In genomic region chr17:4721203-4722135, GRCh38 we compare ENCODE assay signal across 9 cellular contexts. TPM values are rescaled to one million over a fixed set of nuclear protein-coding genes. Genes with fewer than 3 reads are reported as not detected.
DNase-seq lines count a peak whose midpoint lies in the region; ATAC-seq and TF ChIP-seq lines count a peak whose summit lies in the region.
"Had no signal": no experiment of that assay in that cellular context is flagged by ENCODE, and none has a peak within 500 bp of the region (broad histone marks: within the 10 kb centered on the region; RNA-seq: fewer than 3 reads in every experiment).

No MANE protein-coding gene starts in this region.

- H3K27ac ChIP-seq in CD4-positive, CD25-positive, alpha-beta regulatory T cell (ENCODE audit: insufficient read depth, low read length, poor library complexity, severe bottlenecking) = peak overlapping the region; percentile 6
- peak overlapping the region in 2 of 3 donors; percentile 62 to 71 for H3K27ac ChIP-seq in right lobe of liver
- H3K27ac ChIP-seq: suprapubic skin had no signal

- TF ChIP-seq POLR2A in right lobe of liver (IDR thresholded peaks at IDR 0.05) = no peak

- no peaks in the 10 kb centered on the region for H3K27me3 ChIP-seq in CD4-positive, CD25-positive, alpha-beta regulatory T cell (ENCODE audit: control insufficient read depth, insufficient read depth, low read length)
- H3K27me3 ChIP-seq in right lobe of liver = no peaks in the 10 kb centered on the region
- H3K27me3 ChIP-seq: suprapubic skin had no signal

- intact Hi-C loops in right lobe of liver (cut with DNase I) = no loop called here

- no peaks in the 10 kb centered on the region for H3K27me3 Mint-ChIP-seq in CD4-positive, CD25-positive, alpha-beta regulatory T cell
- no peaks in the 10 kb centered on the region for H3K27me3 Mint-ChIP-seq in IgD-negative memory B cell
- H3K27me3 Mint-ChIP-seq in activated naive CD8-positive, alpha-beta T cell treated with anti-CD3 and anti-CD28 coated beads, Interleukin-2, amount 10 ng/mL, durations not matched to agents 7 days and 5 days = peaks cover 3% of the 10 kb centered on the region

- TF ChIP-seq CTCF in right lobe of liver (IDR thresholded peaks at IDR 0.05) = no peak

- H3K36me3 ChIP-seq in CD4-positive, CD25-positive, alpha-beta regulatory T cell (ENCODE audit: control insufficient read depth, insufficient read depth, low read length) = peaks cover 31% of the 10 kb centered on the region
- H3K36me3 ChIP-seq in right lobe of liver = peaks cover 0 to 13% (median 2%) of the 10 kb centered on the region in 4 donors

- POLR2A ChIA-PET in activated naive CD8-positive, alpha-beta T cell treated with anti-CD3 and anti-CD28 coated beads, Interleukin-2, amount 10 ng/mL, durations not matched to agents 7 days and 5 days (lab: Charles Lee) = interaction anchor here (0.7 to 2.4 kb wide), 3 partner anchors 9 to 231 kb away, joined by 3 to 8 read pairs (median 5); partner anchors contain the start of gene ARRB2

- no peaks in the 10 kb centered on the region for H3K4me1 ChIP-seq in CD4-positive, CD25-positive, alpha-beta regulatory T cell (ENCODE audit: control insufficient read depth, insufficient read depth, low read length, poor library complexity, severe bottlenecking)
- peaks cover 0 to 25% (median 12%) of the 10 kb centered on the region in 4 donors for H3K4me1 ChIP-seq in right lobe of liver
- H3K4me1 ChIP-seq: suprapubic skin had no signal

- no peaks in the 10 kb centered on the region for H3K9me3 ChIP-seq in CD4-positive, CD25-positive, alpha-beta regulatory T cell (ENCODE audit: control insufficient read depth in 2 of 2, low read length in 2 of 2)
- H3K9me3 ChIP-seq in right lobe of liver = no peaks in the 10 kb centered on the region
- H3K9me3 ChIP-seq: suprapubic skin had no signal

- no peak overlapping the region for H3K4me3 Mint-ChIP-seq in CD4-positive, CD25-positive, alpha-beta regulatory T cell
- peak overlapping the region in 1 of 4 donors; percentile 30 for H3K4me3 Mint-ChIP-seq in IgD-negative memory B cell
- no peak overlapping the region for H3K4me3 Mint-ChIP-seq in activated naive CD8-positive, alpha-beta T cell treated with anti-CD3 and anti-CD28 coated beads, Interleukin-2, amount 10 ng/mL, durations not matched to agents 7 days and 5 days

- peaks cover 0 to 5% (median 2%) of the 10 kb centered on the region in 4 donors for H3K4me1 Mint-ChIP-seq in CD4-positive, CD25-positive, alpha-beta regulatory T cell
- peaks cover 11 to 12% (median 11%) of the 10 kb centered on the region in 3 donors for H3K4me1 Mint-ChIP-seq in IgD-negative memory B cell
- peaks cover 22% of the 10 kb centered on the region for H3K4me1 Mint-ChIP-seq in activated naive CD8-positive, alpha-beta T cell treated with anti-CD3 and anti-CD28 coated beads, Interleukin-2, amount 10 ng/mL, durations not matched to agents 7 days and 5 days

- peaks cover 13% of the 10 kb centered on the region for H3K36me3 Mint-ChIP-seq in CD4-positive, CD25-positive, alpha-beta regulatory T cell
- H3K36me3 Mint-ChIP-seq in IgD-negative memory B cell = no peaks in the 10 kb centered on the region
- peaks cover 36% of the 10 kb centered on the region for H3K36me3 Mint-ChIP-seq in activated naive CD8-positive, alpha-beta T cell treated with anti-CD3 and anti-CD28 coated beads, Interleukin-2, amount 10 ng/mL, durations not matched to agents 7 days and 5 days

- no peak for ATAC-seq in CD4-positive, CD25-positive, alpha-beta regulatory T cell (ENCODE audit: low read depth in 2 of 2)
- ATAC-seq in activated naive CD8-positive, alpha-beta T cell treated with anti-CD3 and anti-CD28 coated beads, Interleukin-2, amount 10 ng/mL, durations not matched to agents 7 days and 5 days (ENCODE audit: low read depth) = peak; percentile 27
- peak; percentile 86 to 92 (median 89) for ATAC-seq in right lobe of liver
- no peak for ATAC-seq in HG02588 (IDR thresholded peaks at IDR 0.05; ENCODE audit: unreplicated experiment)
- no peak for ATAC-seq in HG03342 (IDR thresholded peaks at IDR 0.05; ENCODE audit: unreplicated experiment)

- peak in 1 of 3 donors; percentile 26 for DNase-seq in CD4-positive, CD25-positive, alpha-beta regulatory T cell
- peak; percentile 32 for DNase-seq in activated naive CD8-positive, alpha-beta T cell treated with anti-CD3 and anti-CD28 coated beads, Interleukin-2, amount 10 ng/mL, durations not matched to agents 7 days and 5 days
- DNase-seq in right lobe of liver (peak; percentile 73 to 93 (median 87)), NCI-H187 (lab: John Stamatoyannopoulos, UW) (no peak), cortex of kidney (lab: John Stamatoyannopoulos, UW) (no peak)

- WGBS in right lobe of liver (ENCODE audit: insufficient coverage, low coverage, low lambda C conversion rate, missing lambda C conversion rate) = 49% methylated on average over 4 of the region's 20 CpGs

- H3K9me3 Mint-ChIP-seq in CD4-positive, CD25-positive, alpha-beta regulatory T cell = peaks cover 0 to 1% (median 0%) of the 10 kb centered on the region in 7 donors
- no peaks in the 10 kb centered on the region for H3K9me3 Mint-ChIP-seq in IgD-negative memory B cell
- H3K9me3 Mint-ChIP-seq in activated naive CD8-positive, alpha-beta T cell treated with anti-CD3 and anti-CD28 coated beads, Interleukin-2, amount 10 ng/mL, durations not matched to agents 7 days and 5 days = no peaks in the 10 kb centered on the region

- no peak overlapping the region for H3K4me3 ChIP-seq in CD4-positive, CD25-positive, alpha-beta regulatory T cell (ENCODE audit: low read depth, low read length)
- no peak overlapping the region for H3K4me3 ChIP-seq in right lobe of liver
- H3K4me3 ChIP-seq: suprapubic skin had no signal

- H3K27ac Mint-ChIP-seq in CD4-positive, CD25-positive, alpha-beta regulatory T cell = peak overlapping the region in 2 of 3 donors; percentile 15 to 38
- H3K27ac Mint-ChIP-seq in IgD-negative memory B cell = peak overlapping the region; percentile 73 to 87 (median 76)
- H3K27ac Mint-ChIP-seq in activated naive CD8-positive, alpha-beta T cell treated with anti-CD3 and anti-CD28 coated beads, Interleukin-2, amount 10 ng/mL, durations not matched to agents 7 days and 5 days = peak overlapping the region; percentile 28

RNA-seq across cellular contexts. Expression of gene MED11, which starts 9.8 kb away (rescaled TPM):
- 9.3 TPM for total RNA-seq in CD4-positive, CD25-positive, alpha-beta regulatory T cell
- 10 to 100 TPM; 40.0 to 46.8 (median 43.9) TPM for polyA plus RNA-seq in CD4-positive, CD25-positive, alpha-beta regulatory T cell
- polyA plus RNA-seq in IgD-negative memory B cell = 48.1 TPM
- total RNA-seq in activated naive CD8-positive, alpha-beta T cell treated with anti-CD3 and anti-CD28 coated beads, Interleukin-2, amount 10 ng/mL, durations not matched to agents 7 days and 5 days = 10 to 100 TPM; 29.4 to 32.2 TPM
- 10 to 100 TPM in 5 of 6 experiments, 1 to 10 TPM in 1; 10.0 to 21.1 (median 16.2) TPM for total RNA-seq in right lobe of liver

RNA-seq across cellular contexts. Expression of gene ARRB2, which starts 11.0 kb away (rescaled TPM):
- total RNA-seq in CD4-positive, CD25-positive, alpha-beta regulatory T cell = 197 TPM
- 10 to 100 TPM; 22.4 to 37.5 (median 28.9) TPM for polyA plus RNA-seq in CD4-positive, CD25-positive, alpha-beta regulatory T cell
- polyA plus RNA-seq in IgD-negative memory B cell = 21.5 TPM
- total RNA-seq in activated naive CD8-positive, alpha-beta T cell treated with anti-CD3 and anti-CD28 coated beads, Interleukin-2, amount 10 ng/mL, durations not matched to agents 7 days and 5 days = 100 to 1,000 TPM; 325 to 330 TPM
- total RNA-seq in right lobe of liver = 10 to 100 TPM; 18.2 to 38.6 (median 23.9) TPM

RNA-seq across cellular contexts. Expression of gene PELP1, which starts 17.5 kb away (rescaled TPM):
- total RNA-seq in CD4-positive, CD25-positive, alpha-beta regulatory T cell = 51.9 TPM
- polyA plus RNA-seq in CD4-positive, CD25-positive, alpha-beta regulatory T cell = 1 to 10 TPM; 6.2 to 8.6 (median 7.8) TPM
- polyA plus RNA-seq in IgD-negative memory B cell = 12.7 TPM
- total RNA-seq in activated naive CD8-positive, alpha-beta T cell treated with anti-CD3 and anti-CD28 coated beads, Interleukin-2, amount 10 ng/mL, durations not matched to agents 7 days and 5 days = 10 to 100 TPM; 73.8 to 74.7 TPM
- 10 to 100 TPM; 11.5 to 22.2 (median 16.1) TPM for total RNA-seq in right lobe of liver

RNA-seq across cellular contexts. Expression of gene ZMYND15, which starts 18.2 kb away (rescaled TPM):
- total RNA-seq in CD4-positive, CD25-positive, alpha-beta regulatory T cell = 1.0 TPM
- polyA plus RNA-seq in CD4-positive, CD25-positive, alpha-beta regulatory T cell = not detected
- polyA plus RNA-seq in IgD-negative memory B cell = not detected
- total RNA-seq in activated naive CD8-positive, alpha-beta T cell treated with anti-CD3 and anti-CD28 coated beads, Interleukin-2, amount 10 ng/mL, durations not matched to agents 7 days and 5 days = under 1 TPM in 1 of 2 experiments, not detected in 1; 0.17 TPM
- 1 to 10 TPM in 5 of 6 experiments, under 1 TPM in 1; 0.70 to 6.5 (median 1.9) TPM for total RNA-seq in right lobe of liver

RNA-seq across cellular contexts. Expression of gene CXCL16, which starts 18.3 kb away (rescaled TPM):
- total RNA-seq in CD4-positive, CD25-positive, alpha-beta regulatory T cell = 7.3 TPM
- polyA plus RNA-seq in CD4-positive, CD25-positive, alpha-beta regulatory T cell = under 1 TPM in 3 of 4 donors, not detected in 1; 0.41 to 0.79 (median 0.45) TPM
- 17.7 TPM for polyA plus RNA-seq in IgD-negative memory B cell
- 1 to 10 TPM; 2.7 to 3.0 TPM for total RNA-seq in activated naive CD8-positive, alpha-beta T cell treated with anti-CD3 and anti-CD28 coated beads, Interleukin-2, amount 10 ng/mL, durations not matched to agents 7 days and 5 days
- total RNA-seq in right lobe of liver = 10 to 100 TPM; 13.3 to 69.6 (median 31.3) TPM

Comparison
In these comparisons a context has a peak if more than half of its experiments do, and no peak if none do; other contexts are left out.
1. ATAC-seq: peak in activated naive CD8-positive, alpha-beta T cell treated with anti-CD3 and anti-CD28 coated beads, Interleukin-2, amount 10 ng/mL, durations not matched to agents 7 days and 5 days (single experiment) and right lobe of liver (4 of 4); none in CD4-positive, CD25-positive, alpha-beta regulatory T cell (0 of 2), HG02588 (single experiment) and HG03342 (single experiment).
2. DNase-seq: peak in activated naive CD8-positive, alpha-beta T cell treated with anti-CD3 and anti-CD28 coated beads, Interleukin-2, amount 10 ng/mL, durations not matched to agents 7 days and 5 days (single experiment) and right lobe of liver (3 of 3); none in NCI-H187 (0 of 2) and cortex of kidney (single experiment).
3. Peak in every context shown above with its lines, with median percentiles within 50 percentile points of each other: H3K27ac Mint-ChIP-seq.